ENCODE assay signal across 10 cellular contexts in the genomic region with DNA sequence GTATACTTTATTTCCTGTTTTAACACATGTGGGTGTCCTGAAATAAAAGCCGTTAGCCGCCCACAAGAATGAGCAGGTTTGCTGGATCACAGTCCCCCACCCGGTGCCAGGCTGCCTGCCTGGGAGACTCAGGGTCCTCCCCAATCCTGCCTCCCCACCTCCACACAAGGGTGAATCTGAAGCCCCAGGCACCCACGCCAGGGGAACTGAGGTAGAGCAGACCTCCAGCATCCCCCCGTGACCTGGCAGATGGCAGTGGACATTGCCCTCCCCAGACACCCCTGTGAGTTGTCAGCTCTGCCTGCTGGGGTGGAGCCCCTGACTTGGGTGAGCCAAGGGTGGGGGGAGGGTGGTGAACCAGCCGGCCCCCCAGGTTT.
DNase-seq lines count a peak whose midpoint lies in the region; ATAC-seq and TF ChIP-seq lines count a peak whose summit lies in the region.
"Had no signal": no experiment of that assay in that cellular context is flagged by ENCODE, and none has a peak within 500 bp of the region (broad histone marks: within the 10 kb centered on the region; RNA-seq: fewer than 3 reads in every experiment).

No MANE protein-coding gene starts in this region.

- no peaks in the 10 kb centered on the region for H3K79me2 ChIP-seq in GM23338 (replicated peaks; ENCODE audit: insufficient read depth)

- no peak for ATAC-seq in effector memory CD8-positive, alpha-beta T cell (replicated peaks)
- ATAC-seq in stimulated activated naive CD8-positive, alpha-beta T cell treated with anti-CD3 and anti-CD28 coated beads, Interleukin-15, amount 100 ng/mL, for 72 hours: no peak
- ATAC-seq in HG02610 (IDR thresholded peaks at IDR 0.05; ENCODE audit: unreplicated experiment) (no peak), GM23338 (no peak), HG03135 (IDR thresholded peaks at IDR 0.05; ENCODE audit: unreplicated experiment) (no peak)

- no peaks in the 10 kb centered on the region for H3K9me3 Mint-ChIP-seq in activated naive CD4-positive, alpha-beta T cell treated with anti-CD3 and anti-CD28 coated beads for 36 hours
- no peaks in the 10 kb centered on the region for H3K9me3 Mint-ChIP-seq in effector memory CD8-positive, alpha-beta T cell
- no peaks in the 10 kb centered on the region for H3K9me3 Mint-ChIP-seq in stimulated activated naive CD8-positive, alpha-beta T cell treated with anti-CD3 and anti-CD28 coated beads, Interleukin-15, amount 100 ng/mL, for 72 hours
- H3K9me3 Mint-ChIP-seq in GM23338: peaks cover 73% of the 10 kb centered on the region
- H3K9me3 Mint-ChIP-seq: neural crest cell had no signal

- H3K4me2 ChIP-seq in GM23338: no peak overlapping the region

- TF ChIP-seq CTCF in GM23338 (conservative IDR thresholded peaks at IDR 0.05; ENCODE audit: low read depth in 2 of 2): no peak

- H3K4me3 ChIP-seq in MG63 (no peak overlapping the region), GM23338 (no peak overlapping the region)

- DNase-seq in activated naive CD4-positive, alpha-beta T cell treated with anti-CD3 and anti-CD28 coated beads, Interleukin-2, amount 50 U/mL, for 16 hours: peak; percentile 9
- DNase-seq in activated naive CD4-positive, alpha-beta T cell treated with anti-CD3 and anti-CD28 coated beads for 36 hours: no peak
- DNase-seq in MG63: peak; percentile 19
- DNase-seq in effector memory CD8-positive, alpha-beta T cell: no peak
- DNase-seq in stimulated activated naive CD8-positive, alpha-beta T cell treated with anti-CD3 and anti-CD28 coated beads, Interleukin-15, amount 100 ng/mL, for 72 hours: peak in 1 of 2 donors; percentile 13
- no peak for DNase-seq in GM23338 (ENCODE audit: low spot score)
- DNase-seq: EL had no signal

- no peaks in the 10 kb centered on the region for H4K20me1 ChIP-seq in GM23338 (replicated peaks; ENCODE audit: insufficient read depth)

- intact Hi-C loops in activated naive CD4-positive, alpha-beta T cell treated with anti-CD3 and anti-CD28 coated beads for 36 hours (cut with micrococcal nuclease): no loop called here

- H3K27ac ChIP-seq in GM23338 (ENCODE audit: low read depth): no peak overlapping the region

- H3F3A ChIP-seq in GM23338 (replicated peaks; ENCODE audit: low read depth): no peaks in the 10 kb centered on the region

- no peaks in the 10 kb centered on the region for H3K4me1 ChIP-seq in GM23338 (ENCODE audit: insufficient read depth)

- H3K36me3 ChIP-seq in MG63: peaks cover 7% of the 10 kb centered on the region
- no peaks in the 10 kb centered on the region for H3K36me3 ChIP-seq in GM23338 (ENCODE audit: insufficient read depth)

- H3K9me3 ChIP-seq in MG63: peaks cover 13% of the 10 kb centered on the region

- CTCF ChIA-PET in activated naive CD4-positive, alpha-beta T cell treated with anti-CD3 and anti-CD28 coated beads for 36 hours (lab: Charles Lee): no interaction called here

- no peak overlapping the region for H3K27ac Mint-ChIP-seq in activated naive CD4-positive, alpha-beta T cell treated with anti-CD3 and anti-CD28 coated beads for 36 hours
- H3K27ac Mint-ChIP-seq in effector memory CD8-positive, alpha-beta T cell: peak overlapping the region; percentile 25 to 63
- peak overlapping the region; percentile 14 to 49 for H3K27ac Mint-ChIP-seq in stimulated activated naive CD8-positive, alpha-beta T cell treated with anti-CD3 and anti-CD28 coated beads, Interleukin-15, amount 100 ng/mL, for 72 hours
- no peak overlapping the region for H3K27ac Mint-ChIP-seq in GM23338

- no peaks in the 10 kb centered on the region for H3K27me3 Mint-ChIP-seq in activated naive CD4-positive, alpha-beta T cell treated with anti-CD3 and anti-CD28 coated beads for 36 hours (ENCODE audit: low read depth)
- H3K27me3 Mint-ChIP-seq in effector memory CD8-positive, alpha-beta T cell: no peaks in the 10 kb centered on the region
- H3K27me3 Mint-ChIP-seq in stimulated activated naive CD8-positive, alpha-beta T cell treated with anti-CD3 and anti-CD28 coated beads, Interleukin-15, amount 100 ng/mL, for 72 hours: no peaks in the 10 kb centered on the region
- H3K27me3 Mint-ChIP-seq in GM23338 (ENCODE audit: insufficient read depth, low read depth, poor library complexity): peaks cover 2% of the 10 kb centered on the region

- no peak overlapping the region for H2AFZ ChIP-seq in GM23338

- H3K4me1 Mint-ChIP-seq in activated naive CD4-positive, alpha-beta T cell treated with anti-CD3 and anti-CD28 coated beads for 36 hours (ENCODE audit: low read depth): peaks cover 14% of the 10 kb centered on the region
- peaks cover 19 to 20% of the 10 kb centered on the region in 2 donors for H3K4me1 Mint-ChIP-seq in effector memory CD8-positive, alpha-beta T cell (ENCODE audit: low read depth in 2 of 2)
- peaks cover 43% of the 10 kb centered on the region for H3K4me1 Mint-ChIP-seq in stimulated activated naive CD8-positive, alpha-beta T cell treated with anti-CD3 and anti-CD28 coated beads, Interleukin-15, amount 100 ng/mL, for 72 hours
- H3K4me1 Mint-ChIP-seq in GM23338: no peaks in the 10 kb centered on the region

- H3K27me3 ChIP-seq in MG63: no peaks in the 10 kb centered on the region
- H3K27me3 ChIP-seq in GM23338 (ENCODE audit: insufficient read depth): no peaks in the 10 kb centered on the region

- no peaks in the 10 kb centered on the region for H3K9me2 ChIP-seq in GM23338 (ENCODE audit: insufficient read depth)

- no peak overlapping the region for H3K4me3 Mint-ChIP-seq in activated naive CD4-positive, alpha-beta T cell treated with anti-CD3 and anti-CD28 coated beads for 36 hours
- peak overlapping the region; percentile 29 to 44 for H3K4me3 Mint-ChIP-seq in effector memory CD8-positive, alpha-beta T cell
- H3K4me3 Mint-ChIP-seq in stimulated activated naive CD8-positive, alpha-beta T cell treated with anti-CD3 and anti-CD28 coated beads, Interleukin-15, amount 100 ng/mL, for 72 hours: peak overlapping the region; percentile 41 to 62
- no peak overlapping the region for H3K4me3 Mint-ChIP-seq in GM23338
- H3K4me3 Mint-ChIP-seq: neural crest cell had no signal

- no peaks in the 10 kb centered on the region for H3K36me3 Mint-ChIP-seq in activated naive CD4-positive, alpha-beta T cell treated with anti-CD3 and anti-CD28 coated beads for 36 hours (ENCODE audit: low read depth)
- peaks cover 14% of the 10 kb centered on the region for H3K36me3 Mint-ChIP-seq in effector memory CD8-positive, alpha-beta T cell (ENCODE audit: insufficient read depth)
- peaks cover 13% of the 10 kb centered on the region for H3K36me3 Mint-ChIP-seq in GM23338 (ENCODE audit: low read depth)

TF ChIP-seq in GM23338, 12 proteins besides CTCF, POLR2A, EP300 and RAD21 (continues in another document):
- TF ChIP-seq, protein P1, sequence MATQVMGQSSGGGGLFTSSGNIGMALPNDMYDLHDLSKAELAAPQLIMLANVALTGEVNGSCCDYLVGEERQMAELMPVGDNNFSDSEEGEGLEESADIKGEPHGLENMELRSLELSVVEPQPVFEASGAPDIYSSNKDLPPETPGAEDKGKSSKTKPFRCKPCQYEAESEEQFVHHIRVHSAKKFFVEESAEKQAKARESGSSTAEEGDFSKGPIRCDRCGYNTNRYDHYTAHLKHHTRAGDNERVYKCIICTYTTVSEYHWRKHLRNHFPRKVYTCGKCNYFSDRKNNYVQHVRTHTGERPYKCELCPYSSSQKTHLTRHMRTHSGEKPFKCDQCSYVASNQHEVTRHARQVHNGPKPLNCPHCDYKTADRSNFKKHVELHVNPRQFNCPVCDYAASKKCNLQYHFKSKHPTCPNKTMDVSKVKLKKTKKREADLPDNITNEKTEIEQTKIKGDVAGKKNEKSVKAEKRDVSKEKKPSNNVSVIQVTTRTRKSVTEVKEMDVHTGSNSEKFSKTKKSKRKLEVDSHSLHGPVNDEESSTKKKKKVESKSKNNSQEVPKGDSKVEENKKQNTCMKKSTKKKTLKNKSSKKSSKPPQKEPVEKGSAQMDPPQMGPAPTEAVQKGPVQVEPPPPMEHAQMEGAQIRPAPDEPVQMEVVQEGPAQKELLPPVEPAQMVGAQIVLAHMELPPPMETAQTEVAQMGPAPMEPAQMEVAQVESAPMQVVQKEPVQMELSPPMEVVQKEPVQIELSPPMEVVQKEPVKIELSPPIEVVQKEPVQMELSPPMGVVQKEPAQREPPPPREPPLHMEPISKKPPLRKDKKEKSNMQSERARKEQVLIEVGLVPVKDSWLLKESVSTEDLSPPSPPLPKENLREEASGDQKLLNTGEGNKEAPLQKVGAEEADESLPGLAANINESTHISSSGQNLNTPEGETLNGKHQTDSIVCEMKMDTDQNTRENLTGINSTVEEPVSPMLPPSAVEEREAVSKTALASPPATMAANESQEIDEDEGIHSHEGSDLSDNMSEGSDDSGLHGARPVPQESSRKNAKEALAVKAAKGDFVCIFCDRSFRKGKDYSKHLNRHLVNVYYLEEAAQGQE (IDR thresholded peaks at IDR 0.05; ENCODE audit: unreplicated experiment): no peak
- TF ChIP-seq JUNB (IDR thresholded peaks at IDR 0.05; ENCODE audit: unreplicated experiment) (no peak), EZH2 (IDR thresholded peaks at IDR 0.05; ENCODE audit: low read depth, unreplicated experiment) (no peak), STAT1 (IDR thresholded peaks at IDR 0.05; ENCODE audit: unreplicated experiment) (no peak), CREB1 (CRISPR knock-in tag; IDR thresholded peaks at IDR 0.05; ENCODE audit: low read depth) (no peak), EZH2phosphoT487 (IDR thresholded peaks at IDR 0.05; ENCODE audit: unreplicated experiment) (no peak)

Comparison
In these comparisons a context has a peak if more than half of its experiments do, and no peak if none do; other contexts are left out.
1. DNase-seq: peak in activated naive CD4-positive, alpha-beta T cell treated with anti-CD3 and anti-CD28 coated beads, Interleukin-2, amount 50 U/mL, for 16 hours (single experiment) and MG63 (single experiment); none in activated naive CD4-positive, alpha-beta T cell treated with anti-CD3 and anti-CD28 coated beads for 36 hours (single experiment), effector memory CD8-positive, alpha-beta T cell (0 of 3) and GM23338 (single experiment).
2. H3K27ac Mint-ChIP-seq: peak in effector memory CD8-positive, alpha-beta T cell (2 of 2) and stimulated activated naive CD8-positive, alpha-beta T cell treated with anti-CD3 and anti-CD28 coated beads, Interleukin-15, amount 100 ng/mL, for 72 hours (2 of 2); none in activated naive CD4-positive, alpha-beta T cell treated with anti-CD3 and anti-CD28 coated beads for 36 hours (single experiment) and GM23338 (single experiment).
3. H3K4me3 Mint-ChIP-seq: peak in effector memory CD8-positive, alpha-beta T cell (2 of 2) and stimulated activated naive CD8-positive, alpha-beta T cell treated with anti-CD3 and anti-CD28 coated beads, Interleukin-15, amount 100 ng/mL, for 72 hours (2 of 2); none in activated naive CD4-positive, alpha-beta T cell treated with anti-CD3 and anti-CD28 coated beads for 36 hours (single experiment) and GM23338 (single experiment).